Comparison of ENCODE assay signal across 8 cellular contexts in genomic region chr15:22664294-22665058, GRCh38.
A peak's percentile ranks its signal among the peaks of the same experiment; 100 is the strongest.
DNase-seq lines count a peak whose midpoint lies in the region; ATAC-seq and TF ChIP-seq lines count a peak whose summit lies in the region.
"Not testable (repeated sequence)": the region's sequence is repeated elsewhere in the genome, so short reads cannot be mapped to it uniquely, and the experiment has no call there.

No MANE protein-coding gene starts in this region.

- not testable (repeated sequence) for H3K9me2 ChIP-seq in SK-N-SH

- peak in 6 of 7 experiments; percentile 25 to 70 (median 38) for DNase-seq in CD8-positive, alpha-beta T cell
- DNase-seq in GM20000 (ENCODE audit: low spot score) (peak; percentile 23), SK-N-SH (peak; percentile 25), fibroblast of gingiva (ENCODE audit: low read depth) (peak; percentile 53), midbrain (lab: John Stamatoyannopoulos, UW) (peak; percentile 57)
- DNase-seq in activated naive CD4-positive, alpha-beta T cell treated with anti-CD3 and anti-CD28 coated beads, Interleukin-2, amount 10 ng/mL, durations not matched to agents 7 days and 5 days: peak; percentile 50
- DNase-seq in stimulated activated CD8-positive, alpha-beta memory T cell treated with anti-CD3 and anti-CD28 coated beads, Interleukin-12 subunit alpha, Interleukin-12 subunit beta, amount 100 ng/mL, for 4 hours (ENCODE audit: low read depth): peak; percentile 19

- CTCF ChIA-PET in CD8-positive, alpha-beta T cell (lab: Charles Lee); SK-N-SH (lab: Yijun Ruan, JAX); activated naive CD4-positive, alpha-beta T cell treated with anti-CD3 and anti-CD28 coated beads, Interleukin-2, amount 10 ng/mL, durations not matched to agents 7 days and 5 days (lab: Charles Lee): not testable (repeated sequence)

- POLR2A ChIA-PET in CD8-positive, alpha-beta T cell (lab: Charles Lee); SK-N-SH (lab: Yijun Ruan, JAX): not testable (repeated sequence)

- peak overlapping the region; percentile 50; the same call in 1 of the 2 replicates for H3K4me2 ChIP-seq in SK-N-SH

- H3K9me3 Mint-ChIP-seq in CD8-positive, alpha-beta T cell; activated naive CD4-positive, alpha-beta T cell treated with anti-CD3 and anti-CD28 coated beads, Interleukin-2, amount 10 ng/mL, durations not matched to agents 7 days and 5 days: not testable (repeated sequence)

- not testable (repeated sequence) for H3K9ac ChIP-seq in SK-N-SH

- not testable (repeated sequence) for H3K4me1 ChIP-seq in CD8-positive, alpha-beta T cell (ENCODE audit: insufficient read depth, low read length); SK-N-SH (ENCODE audit: control insufficient read depth in 1 of 2, insufficient read depth in 2 of 2, low read depth in 1 of 2, low read length in 1 of 2)

- not testable (repeated sequence) for H3K27ac Mint-ChIP-seq in CD8-positive, alpha-beta T cell
- peak overlapping the region; percentile 94 for H3K27ac Mint-ChIP-seq in activated naive CD4-positive, alpha-beta T cell treated with anti-CD3 and anti-CD28 coated beads, Interleukin-2, amount 10 ng/mL, durations not matched to agents 7 days and 5 days

- not testable (repeated sequence) for TF ChIP-seq RAD21 in SK-N-SH (IDR thresholded peaks at IDR 0.05; ENCODE audit: low read length)

- H3K4me3 ChIP-seq in CD8-positive, alpha-beta T cell (ENCODE audit: low read depth, low read length): peak overlapping the region; percentile 54
- peak overlapping the region in 1 of 2 experiments; percentile 31; a peak in 3 of 4 replicates for H3K4me3 ChIP-seq in SK-N-SH (ENCODE audit: low read depth in 2 of 2, low read length in 1 of 2)

- not testable (repeated sequence) for TF ChIP-seq EP300 in SK-N-SH (IDR thresholded peaks at IDR 0.05; ENCODE audit: borderline replicate concordance in 1 of 2, low read depth in 1 of 2, low read length in 1 of 2)

- not testable (repeated sequence) for H3K36me3 Mint-ChIP-seq in CD8-positive, alpha-beta T cell; activated naive CD4-positive, alpha-beta T cell treated with anti-CD3 and anti-CD28 coated beads, Interleukin-2, amount 10 ng/mL, durations not matched to agents 7 days and 5 days

- peak; percentile 75 for ATAC-seq in CD8-positive, alpha-beta T cell
- peak; percentile 71 for ATAC-seq in HG03280 (IDR thresholded peaks at IDR 0.05; ENCODE audit: unreplicated experiment)

- H3K9me3 ChIP-seq in CD8-positive, alpha-beta T cell (ENCODE audit: low read length); SK-N-SH: not testable (repeated sequence)

- H3F3A ChIP-seq in SK-N-SH (replicated peaks; ENCODE audit: insufficient read depth): not testable (repeated sequence)

- H3K79me2 ChIP-seq in SK-N-SH (ENCODE audit: insufficient read depth): not testable (repeated sequence)

- not testable (repeated sequence) for H2AFZ ChIP-seq in SK-N-SH (ENCODE audit: low read depth)

- not testable (repeated sequence) for H3K36me3 ChIP-seq in CD8-positive, alpha-beta T cell (ENCODE audit: insufficient read depth, low read length); SK-N-SH (replicated peaks in 1 of 2; ENCODE audit: control insufficient read depth in 1 of 2, insufficient read depth in 2 of 2, low read length in 1 of 2)

- intact Hi-C loops in CD8-positive, alpha-beta T cell (cut with DNase I, micrococcal nuclease): not testable (repeated sequence)

- peaks cover 12% of the 10 kb centered on the region for H3K4me1 Mint-ChIP-seq in CD8-positive, alpha-beta T cell (ENCODE audit: low read depth)
- peaks cover 18% of the 10 kb centered on the region for H3K4me1 Mint-ChIP-seq in activated naive CD4-positive, alpha-beta T cell treated with anti-CD3 and anti-CD28 coated beads, Interleukin-2, amount 10 ng/mL, durations not matched to agents 7 days and 5 days

- peak overlapping the region; percentile 81 for H3K4me3 Mint-ChIP-seq in CD8-positive, alpha-beta T cell
- peak overlapping the region; percentile 78 for H3K4me3 Mint-ChIP-seq in activated naive CD4-positive, alpha-beta T cell treated with anti-CD3 and anti-CD28 coated beads, Interleukin-2, amount 10 ng/mL, durations not matched to agents 7 days and 5 days

- H3K27ac ChIP-seq in CD8-positive, alpha-beta T cell (ENCODE audit: low read depth, low read length): peak overlapping the region; percentile 55
- H3K27ac ChIP-seq in SK-N-SH (ENCODE audit: low read depth in 2 of 2, low read length in 1 of 2): not testable (repeated sequence)

- TF ChIP-seq CTCF in CD8-positive, alpha-beta T cell (IDR thresholded peaks at IDR 0.05); GM20000 (IDR thresholded peaks at IDR 0.05; ENCODE audit: extremely low read depth, missing control alignments); SK-N-SH (IDR thresholded peaks at IDR 0.05): not testable (repeated sequence)

- 0% methylated on average over 3 of the region's 110 CpGs for WGBS in SK-N-SH (ENCODE audit: low lambda C conversion rate)

- not testable (repeated sequence) for H3K27me3 Mint-ChIP-seq in CD8-positive, alpha-beta T cell (ENCODE audit: low read depth)
- H3K27me3 Mint-ChIP-seq in activated naive CD4-positive, alpha-beta T cell treated with anti-CD3 and anti-CD28 coated beads, Interleukin-2, amount 10 ng/mL, durations not matched to agents 7 days and 5 days: peaks cover 12% of the 10 kb centered on the region

- not testable (repeated sequence) for H4K20me1 ChIP-seq in SK-N-SH (ENCODE audit: insufficient read depth)

- not testable (repeated sequence) for H3K27me3 ChIP-seq in CD8-positive, alpha-beta T cell (ENCODE audit: insufficient read depth, low read length); SK-N-SH (ENCODE audit: insufficient read depth)
